Comparison of ENCODE assay signal across 10 cellular contexts in genomic region chr16:87631067-87631466, GRCh38. TPM values are rescaled to one million over a fixed set of nuclear protein-coding genes. Genes with fewer than 3 reads are reported as not detected.
"Had no signal": no experiment of that assay in that cellular context is flagged by ENCODE, and none has a peak within 500 bp of the region (broad histone marks: within the 10 kb centered on the region; RNA-seq: fewer than 3 reads in every experiment).

No MANE protein-coding gene starts in this region.

- H2AFZ ChIP-seq: GM23248 had no signal

- H3K27ac ChIP-seq: GM23248, KMS-11 had no signal

- FAIRE-seq: HTR-8/SVneo had no signal

- H3K9me3 ChIP-seq: HAP-1 had no signal

- H3K36me3 ChIP-seq: HAP-1 had no signal

- H3K4me3 ChIP-seq: GM23248, HAP-1 had no signal

- DNase-seq: GM23248, H7, HFFc6, IMR-90, Karpas-422, KBM-7 had no signal

- H3K9ac ChIP-seq: GM23248, KMS-11 had no signal

- H3K4me2 ChIP-seq: KMS-11 had no signal

RNA-seq across cellular contexts. Expression of gene JPH3, which starts 28.8 kb away (rescaled TPM):
- total RNA-seq: GM23248, HFFc6, HT-29, IMR-90 had no signal
- polyA plus RNA-seq: GM23248 had no signal
